ENCODE assay signal across 25 cellular contexts in genomic region chr6:19013011-19013410, GRCh38.
"Had no signal": no experiment of that assay in that cellular context is flagged by ENCODE, and none has a peak within 500 bp of the region (broad histone marks: within the 10 kb centered on the region; RNA-seq: fewer than 3 reads in every experiment).

No MANE protein-coding gene starts in this region.

- H3K27me3 ChIP-seq: cardiac muscle cell, spleen, testis, transverse colon had no signal

- H3K4me3 ChIP-seq: cardiac muscle cell, heart right ventricle, left ventricle myocardium inferior, lung, mucosa of descending colon, spleen, testis, transverse colon had no signal

- H3K27ac ChIP-seq: cardiac muscle cell, heart right ventricle, left ventricle myocardium inferior, spleen, testis, transverse colon, VCaP had no signal

- H3K9me3 ChIP-seq: heart right ventricle, left ventricle myocardium inferior, mucosa of descending colon, spleen, testis, transverse colon had no signal

- ATAC-seq: effector memory CD8-positive, alpha-beta T cell; heart right ventricle; mucosa of descending colon; right cardiac atrium; stimulated activated naive CD8-positive, alpha-beta T cell treated with anti-CD3 and anti-CD28 coated beads, Interleukin-15, Interleukin-2, amounts not matched to agents 100 U/mL and 50 U/mL, for 24 hours had no signal

- H3K36me3 ChIP-seq: cardiac muscle cell, heart right ventricle, left ventricle myocardium inferior, spleen, transverse colon had no signal

- DNase-seq: activated CD4-positive, alpha-beta T cell treated with anti-CD3 and anti-CD28 coated beads for 4 hours; activated CD4-positive, alpha-beta T cell treated with anti-CD3 and anti-CD28 coated beads, Interleukin-2, amount 50 U/mL, for 48 hours; activated CD8-positive, alpha-beta memory T cell treated with anti-CD3 and anti-CD28 coated beads, Interleukin-2, amount 50 U/mL, for 4 hours; activated effector memory CD4-positive, alpha-beta T cell treated with anti-CD3 and anti-CD28 coated beads, Interleukin-2, amount 50 U/mL, for 16 hours; activated naive CD4-positive, alpha-beta T cell treated with anti-CD3 and anti-CD28 coated beads for 36 hours; activated naive CD8-positive, alpha-beta T cell treated with anti-CD3 and anti-CD28 coated beads, Interleukin-2, amount 10 ng/mL, durations not matched to agents 7 days and 5 days; activated T-cell treated with anti-CD3 and anti-CD28 coated beads, Interleukin-2, amount 50 U/mL, for 1 hour; cerebellar nuclear complex; cortex of kidney; effector memory CD8-positive, alpha-beta T cell; foreskin melanocyte; heart right ventricle; left ventricle myocardium inferior; mucosa of descending colon; posterior cingulate gyrus; right cardiac atrium; spleen; stimulated activated CD4-positive, alpha-beta T cell treated with anti-CD3 and anti-CD28 coated beads, Interleukin-4, amount 100 ng/mL, for 1 hour; stimulated activated naive CD8-positive, alpha-beta T cell treated with anti-CD3 and anti-CD28 coated beads, Interleukin-15, Interleukin-2, amounts not matched to agents 100 U/mL and 50 U/mL, for 24 hours; T-helper 9 cell; testis; transverse colon had no signal

- H3K4me1 ChIP-seq: heart right ventricle, left ventricle myocardium inferior, spleen, testis, transverse colon had no signal
